ENCODE assay signal across 8 cellular contexts in the genomic region with DNA sequence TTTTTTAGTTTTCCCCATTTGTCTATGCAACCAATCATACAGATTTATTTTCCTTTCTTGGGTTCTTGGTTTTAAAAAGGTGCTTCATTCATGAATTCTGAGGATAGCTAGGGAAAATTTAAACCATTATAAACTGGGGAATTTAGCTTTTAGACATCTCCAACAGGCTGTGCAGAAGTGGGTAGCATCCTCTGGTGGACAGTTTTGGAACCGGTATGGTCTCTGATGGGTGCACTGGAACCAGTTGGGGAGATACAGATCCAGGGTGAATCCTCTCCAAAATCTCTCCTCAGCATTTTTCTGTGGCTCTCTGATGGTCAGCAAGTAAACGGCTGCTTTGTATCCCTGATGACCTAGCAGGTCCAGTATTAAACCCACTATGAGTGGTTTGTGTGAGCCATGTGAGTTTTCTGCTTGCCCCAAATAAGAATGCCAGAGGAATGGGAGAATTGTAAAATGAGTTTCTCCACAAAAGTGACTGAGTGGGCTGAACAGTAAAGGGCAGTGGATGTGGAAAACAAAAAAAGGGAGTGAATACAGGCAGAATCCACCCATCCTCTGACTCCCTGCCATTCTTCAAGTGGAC. TPM values are rescaled to one million over a fixed set of nuclear protein-coding genes. Genes with fewer than 3 reads are reported as not detected.
DNase-seq lines count a peak whose midpoint lies in the region; ATAC-seq and TF ChIP-seq lines count a peak whose summit lies in the region.

No MANE protein-coding gene starts in this region.

- TF ChIP-seq EP300 in transverse colon (IDR thresholded peaks at IDR 0.05; ENCODE audit: low read depth): no peak

- H3K36me3 ChIP-seq in MM.1S (replicated peaks; ENCODE audit: insufficient read depth, low read length) (no peaks in the 10 kb centered on the region), transverse colon (no peaks in the 10 kb centered on the region)

- H3K4me3 ChIP-seq in MM.1S (ENCODE audit: low read length) (no peak overlapping the region), astrocyte of the spinal cord (ENCODE audit: low read depth, low read length) (no peak overlapping the region), transverse colon (no peak overlapping the region)

- no peaks in the 10 kb centered on the region for H4K20me1 ChIP-seq in MM.1S (ENCODE audit: insufficient read depth, low read length)

- no peak overlapping the region for H3K27ac ChIP-seq in MM.1S (ENCODE audit: low read length)
- H3K27ac ChIP-seq in transverse colon: no peak overlapping the region

- peak; percentile 26 for DNase-seq in A172 (ENCODE audit: low spot score)
- DNase-seq in GM03348 (ENCODE audit: low spot score): peak; percentile 55
- peak; percentile 49 for DNase-seq in MM.1S
- peak; percentile 50 for DNase-seq in astrocyte of the spinal cord (ENCODE audit: low read depth, low spot score)
- peak in 1 of 2 donors; percentile 24 for DNase-seq in left colon
- DNase-seq in transverse colon: peak; percentile 33
- no peak for DNase-seq in GF-D8 (lab: John Stamatoyannopoulos, UW)
- DNase-seq in SKM-1 treated with dmso at 0.1 percent for 144 hours (lab: John Stamatoyannopoulos, UW; ENCODE audit: unreplicated experiment): no peak

- no peaks in the 10 kb centered on the region for H3K9me2 ChIP-seq in MM.1S (replicated peaks; ENCODE audit: insufficient read depth, low read length)

- no peaks in the 10 kb centered on the region for H3K9me3 ChIP-seq in MM.1S (replicated peaks; ENCODE audit: insufficient read depth, low read length)
- no peaks in the 10 kb centered on the region for H3K9me3 ChIP-seq in transverse colon

- peak; percentile 78 for TF ChIP-seq CTCF in MM.1S (IDR thresholded peaks at IDR 0.05; ENCODE audit: low read length)
- TF ChIP-seq CTCF in astrocyte of the spinal cord (IDR thresholded peaks at IDR 0.05; ENCODE audit: low read depth, low read length): peak; percentile 98
- peak; percentile 61 to 76 (median 65) for TF ChIP-seq CTCF in transverse colon (IDR thresholded peaks at IDR 0.05)

- ATAC-seq in left colon: peak; percentile 81

- H3K27me3 ChIP-seq in MM.1S (replicated peaks; ENCODE audit: insufficient read depth, low read length) (no peaks in the 10 kb centered on the region), transverse colon (peaks cover 3% of the 10 kb centered on the region)

- no peak for TF ChIP-seq POLR2A in transverse colon (IDR thresholded peaks at IDR 0.05)

- no peaks in the 10 kb centered on the region for H3F3A ChIP-seq in MM.1S (ENCODE audit: insufficient read depth, low read length)

- 20 to 32% methylated on average over 1 to 2 of the region's 2 CpGs for WGBS in transverse colon (ENCODE audit: low coverage in 1 of 2), 2 donors

- H2AFZ ChIP-seq in MM.1S (ENCODE audit: low read length): no peak overlapping the region

- H3K4me1 ChIP-seq in MM.1S (ENCODE audit: low read length) (no peaks in the 10 kb centered on the region), transverse colon (no peaks in the 10 kb centered on the region)

- H3K4me2 ChIP-seq in MM.1S (ENCODE audit: low read depth, low read length): no peak overlapping the region

- in situ Hi-C loops in astrocyte of the spinal cord (cut with HindIII; ENCODE audit: low sequenced_read_pairs) (no loop called here), transverse colon (cut with MboI; ENCODE audit: low pct_ligation_motif_present in 1 of 4, low pct_unique_long_range_greater_than_20kb in 1 of 4, low sequenced_read_pairs in 3 of 4) (loop anchor here in 1 of 4 donors (25.0 kb wide), 1 partner anchor 440 kb away; no protein-coding TSS in a partner anchor)

- H3K79me2 ChIP-seq in MM.1S (ENCODE audit: low read length): no peaks in the 10 kb centered on the region

- intact Hi-C loops in left colon (cut with DNase I, micrococcal nuclease): no loop called here
- intact Hi-C loops in transverse colon (cut with DNase I; ENCODE audit: low total_unique reads): no loop called here

- H3K9ac ChIP-seq in MM.1S (ENCODE audit: low read length): no peak overlapping the region

RNA-seq across cellular contexts. Expression of a gene that starts 9.1 kb away (rescaled TPM):
- total RNA-seq in A172 (2014; rRNA removed; shearing (Covaris generic)): 7.0 and 8.7 TPM in 2 replicates
- total RNA-seq in left colon: 1 to 10 TPM; 6.9 to 8.7 TPM
- 10 to 100 TPM; 10.1 to 19.4 (median 15.3) TPM for total RNA-seq in transverse colon

RNA-seq across cellular contexts. Expression of a gene that starts 22.5 kb away (rescaled TPM):
- 12.1 and 13.0 TPM in 2 replicates for total RNA-seq in A172 (2014; rRNA removed; shearing (Covaris generic))
- 10 to 100 TPM; 44.8 to 49.2 TPM for total RNA-seq in left colon
- total RNA-seq in transverse colon: 10 to 100 TPM in 3 of 4 donors, 1 to 10 TPM in 1; 2.6 to 90.0 (median 51.6) TPM

RNA-seq across cellular contexts. Expression of a gene that starts 39.4 kb away (rescaled TPM):
- total RNA-seq in A172 (2014; rRNA removed; shearing (Covaris generic)): 114 and 140 TPM in 2 replicates
- 10 to 100 TPM; 17.7 to 25.8 TPM for total RNA-seq in left colon
- total RNA-seq in transverse colon: 10 to 100 TPM in 3 of 4 donors, 1 to 10 TPM in 1; 3.7 to 48.7 (median 30.0) TPM

Comparison
In these comparisons a context has a peak if more than half of its experiments do, and no peak if none do; other contexts are left out.
1. DNase-seq: peak in A172 (single experiment), GM03348 (single experiment), MM.1S (single experiment), astrocyte of the spinal cord (single experiment) and transverse colon (single experiment); none in GF-D8 (single experiment) and SKM-1 treated with dmso at 0.1 percent for 144 hours (single experiment).
2. Peak in every context shown above with its lines, with median percentiles within 50 percentile points of each other: CTCF ChIP-seq.